ENCODE assay signal across 8 cellular contexts in genomic region chr14:95774265-95775160, GRCh38.
DNase-seq lines count a peak whose midpoint lies in the region; ATAC-seq and TF ChIP-seq lines count a peak whose summit lies in the region.

No MANE protein-coding gene starts in this region.

- TF ChIP-seq CTCF in natural killer cell (IDR thresholded peaks at IDR 0.05) (peak; percentile 88), dorsolateral prefrontal cortex (IDR thresholded peaks at IDR 0.05 in 54 of 56, conservative IDR thresholded peaks at IDR 0.05 in 2 of 56; ENCODE audit: low read depth in 1 of 56, partially characterized antibody in 56 of 56) (peak; percentile 64 to 94 (median 86))

- H3K27ac ChIP-seq in dorsolateral prefrontal cortex = no peak overlapping the region

- no peaks in the 10 kb centered on the region for H3K9me3 Mint-ChIP-seq in natural killer cell
- H3K9me3 Mint-ChIP-seq in natural killer cell treated with Interleukin-12 subunit alpha and Interleukin-12 subunit beta and Interleukin-15 and Interleukin-18, amount 100 ng/mL, for 72 hours = no peaks in the 10 kb centered on the region

- DNase-seq in natural killer cell (no peak), NCI-H2029 (lab: John Stamatoyannopoulos, UW) (peak; percentile 5), dorsolateral prefrontal cortex (peak in 4 of 10 donors; percentile 10 to 52 (median 37)), myocyte (ENCODE audit: low read depth) (peak; percentile 58), GDM1 (lab: John Stamatoyannopoulos, UW) (no peak)
- DNase-seq in natural killer cell treated with Interleukin-12 subunit alpha and Interleukin-12 subunit beta and Interleukin-15 and Interleukin-18, amount 100 ng/mL, for 72 hours (ENCODE audit: low spot score) = no peak
- DNase-seq in activated CD4-positive, alpha-beta T cell treated with anti-CD3 and anti-CD28 coated beads for 48 hours = peak; percentile 74
- DNase-seq in stimulated activated naive CD4-positive, alpha-beta T cell treated with Interleukin-2 at 50 U/mL for 16 hours (lab: John Stamatoyannopoulos, UW) = peak; percentile 13

- H3K36me3 Mint-ChIP-seq in natural killer cell = no peaks in the 10 kb centered on the region
- no peaks in the 10 kb centered on the region for H3K36me3 Mint-ChIP-seq in natural killer cell treated with Interleukin-12 subunit alpha and Interleukin-12 subunit beta and Interleukin-15 and Interleukin-18, amount 100 ng/mL, for 72 hours

- no peak overlapping the region for H3K4me3 Mint-ChIP-seq in natural killer cell
- no peak overlapping the region for H3K4me3 Mint-ChIP-seq in natural killer cell treated with Interleukin-12 subunit alpha and Interleukin-12 subunit beta and Interleukin-15 and Interleukin-18, amount 100 ng/mL, for 72 hours

- ATAC-seq in natural killer cell = peak; percentile 40 to 64 (median 46)
- ATAC-seq in natural killer cell treated with Interleukin-12 subunit alpha and Interleukin-12 subunit beta and Interleukin-15 and Interleukin-18, amount 100 ng/mL, for 72 hours = no peak

- peaks cover 7 to 17% of the 10 kb centered on the region in 2 donors for H3K27me3 Mint-ChIP-seq in natural killer cell (ENCODE audit: low read depth in 2 of 2)
- peaks cover 14 to 24% of the 10 kb centered on the region in 2 donors for H3K27me3 Mint-ChIP-seq in natural killer cell treated with Interleukin-12 subunit alpha and Interleukin-12 subunit beta and Interleukin-15 and Interleukin-18, amount 100 ng/mL, for 72 hours

- no peak overlapping the region for H3K4me3 ChIP-seq in dorsolateral prefrontal cortex

- H3K4me1 Mint-ChIP-seq in natural killer cell = peaks cover 0 to 5% of the 10 kb centered on the region in 2 donors
- H3K4me1 Mint-ChIP-seq in natural killer cell treated with Interleukin-12 subunit alpha and Interleukin-12 subunit beta and Interleukin-15 and Interleukin-18, amount 100 ng/mL, for 72 hours (ENCODE audit: low read depth in 2 of 2) = no peaks in the 10 kb centered on the region

- intact Hi-C loops in natural killer cell (cut with micrococcal nuclease) (loop anchor here (1.0 kb wide), 2 partner anchors 213 to 332 kb away; no protein-coding TSS in a partner anchor), dorsolateral prefrontal cortex (cut with DNase I) (loop anchor here (2.0 to 10.0 kb wide), 3 partner anchors 212 to 220 kb away; no protein-coding TSS in a partner anchor)

- H3K27ac Mint-ChIP-seq in natural killer cell = no peak overlapping the region
- no peak overlapping the region for H3K27ac Mint-ChIP-seq in natural killer cell treated with Interleukin-12 subunit alpha and Interleukin-12 subunit beta and Interleukin-15 and Interleukin-18, amount 100 ng/mL, for 72 hours

- H3K27me3 ChIP-seq in dorsolateral prefrontal cortex = peaks cover 0 to 11% (median 0%) of the 10 kb centered on the region in 45 donors

Comparison
In these comparisons a context has a peak if more than half of its experiments do, and no peak if none do; other contexts are left out.
1. ATAC-seq: peak in natural killer cell (3 of 3); none in natural killer cell treated with Interleukin-12 subunit alpha and Interleukin-12 subunit beta and Interleukin-15 and Interleukin-18, amount 100 ng/mL, for 72 hours (0 of 2).
2. DNase-seq: peak in NCI-H2029 (single experiment), activated CD4-positive, alpha-beta T cell treated with anti-CD3 and anti-CD28 coated beads for 48 hours (single experiment), myocyte (single experiment) and stimulated activated naive CD4-positive, alpha-beta T cell treated with Interleukin-2 at 50 U/mL for 16 hours (single experiment); none in natural killer cell (single experiment), natural killer cell treated with Interleukin-12 subunit alpha and Interleukin-12 subunit beta and Interleukin-15 and Interleukin-18, amount 100 ng/mL, for 72 hours (single experiment) and GDM1 (single experiment).